8 cellular contexts compared by ENCODE assay signal in the genomic region with DNA sequence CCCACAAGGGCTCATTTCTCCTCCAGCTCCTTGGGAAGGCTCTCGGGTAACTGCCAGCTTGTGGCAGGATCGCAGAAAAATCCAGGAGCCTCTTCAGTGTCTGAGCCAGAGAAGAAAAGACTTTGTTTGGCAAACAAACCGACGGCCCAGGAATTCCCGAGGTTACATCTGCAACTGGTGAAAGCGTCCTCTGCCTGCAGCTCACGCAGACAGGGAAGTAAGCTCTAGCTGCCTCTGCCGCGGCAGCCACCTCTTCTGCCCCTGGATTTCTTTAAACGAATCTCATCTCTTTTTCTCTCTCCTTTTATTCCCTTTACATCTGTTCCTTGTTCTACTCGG. TPM values are rescaled to one million over a fixed set of nuclear protein-coding genes. Genes with fewer than 3 reads are reported as not detected.
DNase-seq lines count a peak whose midpoint lies in the region; ATAC-seq and TF ChIP-seq lines count a peak whose summit lies in the region.

No MANE protein-coding gene starts in this region.

- no peak for TF ChIP-seq POLR2A in esophagus muscularis mucosa (IDR thresholded peaks at IDR 0.05; ENCODE audit: low read depth)

- intact Hi-C loops in esophagus muscularis mucosa (cut with DNase I): no loop called here

- peak; percentile 26 for DNase-seq in stimulated activated CD4-positive, alpha-beta T cell treated with anti-CD3 and anti-CD28 coated beads, Interleukin-15, amount 100 ng/mL, for 24 hours
- DNase-seq in stimulated activated CD4-positive, alpha-beta T cell treated with anti-CD3 and anti-CD28 coated beads, Interleukin-4, amount 100 ng/mL, for 24 hours: no peak
- DNase-seq in SK-N-MC (ENCODE audit: low read depth, low spot score) (no peak), esophagus muscularis mucosa (ENCODE audit: extremely low spot score) (peak; percentile 89), osteoblast (ENCODE audit: insufficient read length, low spot score, missing footprints) (peak; percentile 90), H4 (ENCODE audit: low spot score) (no peak), HT-29 (ENCODE audit: low spot score) (no peak)

- H4K20me1 ChIP-seq in osteoblast (ENCODE audit: insufficient read depth, low read length): no peaks in the 10 kb centered on the region

- H3K27me3 ChIP-seq in esophagus muscularis mucosa (peaks cover 0 to 55% (median 20%) of the 10 kb centered on the region in 4 donors), osteoblast (ENCODE audit: insufficient read depth, low read length) (peaks cover 23% of the 10 kb centered on the region)

- H3K9me3 ChIP-seq in SK-N-MC (ENCODE audit: low read depth, low read length) (no peaks in the 10 kb centered on the region), esophagus muscularis mucosa (no peaks in the 10 kb centered on the region), osteoblast (ENCODE audit: low read depth, low read length) (no peaks in the 10 kb centered on the region)

- no peaks in the 10 kb centered on the region for H3K79me2 ChIP-seq in osteoblast (ENCODE audit: insufficient read depth, low read length)

- no peak for TF ChIP-seq EP300 in esophagus muscularis mucosa (IDR thresholded peaks at IDR 0.05)

- peak; percentile 29 for ATAC-seq in HG02938 (IDR thresholded peaks at IDR 0.05; ENCODE audit: unreplicated experiment)

- no peak overlapping the region for H3K9ac ChIP-seq in SK-N-MC (ENCODE audit: insufficient read length)

- H3K27ac ChIP-seq in SK-N-MC (no peak overlapping the region), esophagus muscularis mucosa (replicated peaks in 1 of 4) (peak overlapping the region in 3 of 4 donors; percentile 5 to 13 (median 7)), osteoblast (ENCODE audit: low read depth, low read length) (no peak overlapping the region)

- no peak overlapping the region for H3K4me2 ChIP-seq in osteoblast (ENCODE audit: insufficient read depth, low read length)

- peaks cover 16 to 29% (median 28%) of the 10 kb centered on the region in 4 donors for H3K4me1 ChIP-seq in esophagus muscularis mucosa
- no peaks in the 10 kb centered on the region for H3K4me1 ChIP-seq in osteoblast (ENCODE audit: insufficient read depth, low read length)

- no peak overlapping the region for H2AFZ ChIP-seq in osteoblast (ENCODE audit: low read length)

- WGBS in esophagus muscularis mucosa: under 1% methylated on average over 9 of the region's 11 CpGs

- TF ChIP-seq CTCF in esophagus muscularis mucosa (IDR thresholded peaks at IDR 0.05) (no peak), osteoblast (IDR thresholded peaks at IDR 0.05; ENCODE audit: extremely low read depth, low read depth, low read length) (no peak)

- H3K4me3 ChIP-seq in SK-N-MC (peak overlapping the region; percentile 84), esophagus muscularis mucosa (peak overlapping the region; percentile 45 to 59 (median 53)), osteoblast (ENCODE audit: insufficient read depth, low read length) (no peak overlapping the region)

- H3K36me3 ChIP-seq in SK-N-MC (ENCODE audit: insufficient read depth, low read length) (no peaks in the 10 kb centered on the region), esophagus muscularis mucosa (no peaks in the 10 kb centered on the region), osteoblast (ENCODE audit: insufficient read depth, low read length) (no peaks in the 10 kb centered on the region)

RNA-seq across cellular contexts. Expression of gene DCHS2, which starts 0.3 kb away (rescaled TPM):
- total RNA-seq in esophagus muscularis mucosa (1 to 10 TPM; 2.7 to 5.8 (median 3.2) TPM), osteoblast (under 0.01 TPM in 2 replicates)
- 0.29 and 0.53 TPM in 2 replicates for total RNA-seq in H4 (2014; rRNA removed; shearing (Covaris generic))
- not detected in 2 replicates for total RNA-seq in HT-29 (2014; rRNA removed; shearing (Covaris generic))

RNA-seq across cellular contexts. Expression of gene PLRG1, which starts 58.9 kb away (rescaled TPM):
- total RNA-seq in esophagus muscularis mucosa (10 to 100 TPM; 35.6 to 45.7 (median 40.2) TPM), osteoblast (79.9 and 81.8 TPM in 2 replicates)
- 103 and 117 TPM in 2 replicates for total RNA-seq in H4 (2014; rRNA removed; shearing (Covaris generic))
- 50.0 and 62.8 TPM in 2 replicates for total RNA-seq in HT-29 (2014; rRNA removed; shearing (Covaris generic))

Comparison
In these comparisons a context has a peak if more than half of its experiments do, and no peak if none do; other contexts are left out.
1. DNase-seq: peak in stimulated activated CD4-positive, alpha-beta T cell treated with anti-CD3 and anti-CD28 coated beads, Interleukin-15, amount 100 ng/mL, for 24 hours (single experiment), esophagus muscularis mucosa (single experiment) and osteoblast (single experiment); none in stimulated activated CD4-positive, alpha-beta T cell treated with anti-CD3 and anti-CD28 coated beads, Interleukin-4, amount 100 ng/mL, for 24 hours (single experiment), SK-N-MC (single experiment), H4 (single experiment) and HT-29 (single experiment).
2. H3K27ac ChIP-seq: peak in esophagus muscularis mucosa (3 of 4); none in SK-N-MC (single experiment) and osteoblast (single experiment).